ENCODE assay signal across 9 cellular contexts in the genomic region with DNA sequence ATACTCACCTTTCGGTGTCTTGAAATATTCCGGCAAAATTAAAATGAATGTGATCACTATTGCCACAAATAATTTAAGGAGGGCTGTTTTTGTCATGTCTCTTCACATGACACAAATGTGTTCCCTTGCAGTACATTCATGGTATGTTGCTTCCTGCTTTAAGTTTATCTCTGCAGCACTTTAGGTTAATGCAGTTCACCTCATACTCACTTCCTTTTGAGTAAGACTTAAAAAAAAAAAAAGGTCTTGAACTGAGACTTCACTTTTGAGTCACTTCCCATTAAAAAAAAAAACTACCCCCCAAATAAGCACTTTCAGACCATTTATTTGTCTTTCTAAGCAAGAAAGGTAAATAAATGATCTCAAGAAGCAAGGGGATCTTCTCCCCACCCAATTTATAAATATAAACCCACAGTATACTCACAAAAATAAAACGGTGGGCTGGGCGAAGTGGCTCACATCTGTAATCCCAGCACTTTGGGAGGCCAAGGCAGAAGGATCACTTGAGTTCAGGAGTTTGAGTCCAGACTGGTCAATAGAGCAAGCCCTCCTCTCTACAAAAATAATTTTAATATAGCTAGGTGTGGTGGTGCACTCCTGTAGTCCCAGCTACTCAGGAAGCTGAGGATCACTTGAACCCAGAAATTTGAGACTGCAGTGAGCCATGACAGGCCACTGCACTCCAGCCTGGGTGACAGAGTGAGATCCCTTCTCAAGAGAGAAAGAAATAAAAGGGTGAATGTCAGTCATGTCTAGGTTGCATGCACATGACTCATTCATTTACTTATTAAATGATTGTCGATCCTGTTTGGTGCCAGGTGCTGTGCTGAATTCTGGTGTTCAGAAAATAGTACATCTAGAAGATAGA. TPM values are rescaled to one million over a fixed set of nuclear protein-coding genes. Genes with fewer than 3 reads are reported as not detected.
DNase-seq lines count a peak whose midpoint lies in the region; ATAC-seq and TF ChIP-seq lines count a peak whose summit lies in the region.
"Had no signal": no experiment of that assay in that cellular context is flagged by ENCODE, and none has a peak within 500 bp of the region (broad histone marks: within the 10 kb centered on the region; RNA-seq: fewer than 3 reads in every experiment).

TSS of gene TMEM156 (minus strand) at position 192 of the 868 bp plus-strand sequence. CDS start at position 96, 96 bp downstream.

- H3F3A ChIP-seq in smooth muscle cell (ENCODE audit: low read depth): no peaks in the 10 kb centered on the region

- H3K4me3 ChIP-seq in OCI-LY3 (ENCODE audit: low read length) (peak within 1 kb of the TSS; percentile 83), cardiac fibroblast (replicated peaks in 1 of 2; ENCODE audit: low read depth in 2 of 2, low read length in 2 of 2) (peak within 1 kb of the TSS in 1 of 2 donors; percentile 15), smooth muscle cell (no peak within 1 kb of the TSS), sigmoid colon (no peak within 1 kb of the TSS)

- H3K4me1 ChIP-seq in OCI-LY3 (ENCODE audit: low read length) (peaks cover 37% of the 10 kb centered on the region), smooth muscle cell (ENCODE audit: low read depth) (peaks cover 3% of the 10 kb centered on the region), sigmoid colon (peaks cover 0 to 1% (median 0%) of the 10 kb centered on the region in 4 donors)

- DNase-seq in activated T-cell treated with anti-CD3 and anti-CD28 coated beads for 48 hours (ENCODE audit: low read depth) (peak; percentile 26), cardiac fibroblast (ENCODE audit: low read depth in 2 of 2) (peak; percentile 52 to 80), smooth muscle cell (lab: John Stamatoyannopoulos, UW; ENCODE audit: unreplicated experiment) (no peak), sigmoid colon (no peak), inferior parietal cortex (ENCODE audit: extremely low spot score) (no peak)
- no peak for DNase-seq in activated T-cell treated with anti-CD3 and anti-CD28 coated beads, Interleukin-2, amount 50 U/mL, for 1 hour

- no peak for TF ChIP-seq CTCF in OCI-LY3 (IDR thresholded peaks at IDR 0.05; ENCODE audit: low read depth, low read length)
- TF ChIP-seq CTCF in cardiac fibroblast (IDR thresholded peaks at IDR 0.05; ENCODE audit: low read depth, low read length): no peak
- TF ChIP-seq CTCF in smooth muscle cell (IDR thresholded peaks at IDR 0.05; ENCODE audit: borderline replicate concordance, insufficient read depth, poor library complexity, severe bottlenecking): no peak
- TF ChIP-seq CTCF in sigmoid colon (IDR thresholded peaks at IDR 0.05): no peak

- ATAC-seq in HG02885 (IDR thresholded peaks at IDR 0.05; ENCODE audit: poor library complexity, unreplicated experiment): peak; percentile 60

- H3K27me3 ChIP-seq in OCI-LY3 (ENCODE audit: low read depth, low read length): no peaks in the 10 kb centered on the region
- no peaks in the 10 kb centered on the region for H3K27me3 ChIP-seq in smooth muscle cell (ENCODE audit: low read depth)
- no peaks in the 10 kb centered on the region for H3K27me3 ChIP-seq in sigmoid colon

- no peak for TF ChIP-seq POLR2A in sigmoid colon (IDR thresholded peaks at IDR 0.05)

- H3K9me3 ChIP-seq in OCI-LY3 (ENCODE audit: insufficient read depth, low read length) (no peaks in the 10 kb centered on the region), smooth muscle cell (replicated peaks; ENCODE audit: low read depth) (no peaks in the 10 kb centered on the region), sigmoid colon (no peaks in the 10 kb centered on the region)

- H3K79me2 ChIP-seq in OCI-LY3 (ENCODE audit: low read length) (peaks cover 45% of the 10 kb centered on the region), smooth muscle cell (ENCODE audit: low read depth) (no peaks in the 10 kb centered on the region)

- H2AFZ ChIP-seq in OCI-LY3 (ENCODE audit: low read depth, low read length) (no peak within 1 kb of the TSS), smooth muscle cell (ENCODE audit: low read depth) (no peak within 1 kb of the TSS)

- H3K27ac ChIP-seq in OCI-LY3 (ENCODE audit: low read length): peak within 1 kb of the TSS; percentile 97
- H3K27ac ChIP-seq in smooth muscle cell (ENCODE audit: low read depth): peak within 1 kb of the TSS; percentile 9
- H3K27ac ChIP-seq in sigmoid colon: no peak within 1 kb of the TSS
- H3K27ac ChIP-seq: C4-2B had no signal

- H3K36me3 ChIP-seq in OCI-LY3 (replicated peaks; ENCODE audit: low read depth, low read length) (peaks cover 10% of the 10 kb centered on the region), smooth muscle cell (ENCODE audit: low read depth) (no peaks in the 10 kb centered on the region), sigmoid colon (no peaks in the 10 kb centered on the region)

- H4K20me1 ChIP-seq in OCI-LY3 (ENCODE audit: insufficient read depth, low read length): no peaks in the 10 kb centered on the region
- H4K20me1 ChIP-seq in smooth muscle cell (ENCODE audit: low read depth): no peaks in the 10 kb centered on the region

- H3K4me2 ChIP-seq in OCI-LY3 (ENCODE audit: low read length) (peak within 1 kb of the TSS; percentile 79), smooth muscle cell (no peak within 1 kb of the TSS)

- no peak for TF ChIP-seq EP300 in sigmoid colon (IDR thresholded peaks at IDR 0.05)

- intact Hi-C loops in sigmoid colon (cut with DNase I): no loop called here

- peak within 1 kb of the TSS; percentile 96 for H3K9ac ChIP-seq in OCI-LY3 (ENCODE audit: low read length)
- no peak within 1 kb of the TSS for H3K9ac ChIP-seq in smooth muscle cell (ENCODE audit: low read depth)

- WGBS in smooth muscle cell (ENCODE audit: low lambda C conversion rate): 90% methylated on average over 5 of the region's 5 CpGs
- 45 to 53% methylated on average over 5 of the region's 5 CpGs for WGBS in sigmoid colon, 2 donors

RNA-seq across cellular contexts. Expression of gene TMEM156, which starts in this region (rescaled TPM):
- total RNA-seq in smooth muscle cell (0.04 TPM in 1 of 2 replicates, not detected in the other), sigmoid colon (under 1 TPM in 1 of 4 donors, not detected in 3; 0.66 TPM)
- polyA plus RNA-seq in smooth muscle cell (0.71 TPM in 1 of 2 replicates, not detected in the other), sigmoid colon (1 to 10 TPM in 2 of 3 donors, not detected in 1; 6.5 to 9.1 TPM)

Comparison
In these comparisons a context has a peak if more than half of its experiments do, and no peak if none do; other contexts are left out.
1. DNase-seq: peak in activated T-cell treated with anti-CD3 and anti-CD28 coated beads for 48 hours (single experiment) and cardiac fibroblast (2 of 2); none in activated T-cell treated with anti-CD3 and anti-CD28 coated beads, Interleukin-2, amount 50 U/mL, for 1 hour (single experiment), smooth muscle cell (single experiment), sigmoid colon (single experiment) and inferior parietal cortex (single experiment).
2. H3K27ac ChIP-seq: peak in OCI-LY3 (single experiment) and smooth muscle cell (single experiment); none in sigmoid colon (0 of 4).